In the genomic region with DNA sequence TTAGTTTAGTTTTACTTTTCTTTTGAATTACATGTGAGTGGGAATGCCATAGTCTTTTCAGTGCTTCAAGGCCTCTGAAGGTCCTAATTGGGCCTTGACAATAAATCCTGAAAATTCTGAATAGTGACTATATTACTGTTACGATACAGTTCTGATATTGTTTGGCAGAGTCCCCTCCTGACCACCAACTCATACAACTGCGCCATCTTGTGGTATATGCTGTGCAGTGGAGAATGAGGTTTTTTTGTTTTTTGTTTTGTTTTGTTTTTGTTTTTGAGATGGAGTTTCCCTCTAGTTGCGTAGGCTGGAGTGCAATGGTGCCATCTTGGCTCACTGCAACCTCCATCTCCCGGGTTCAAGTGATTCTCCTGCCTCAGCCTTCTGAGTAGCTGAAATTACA, we compare ENCODE assay signal across 8 cellular contexts. TPM values are rescaled to one million over a fixed set of nuclear protein-coding genes. Genes with fewer than 3 reads are reported as not detected.
DNase-seq lines count a peak whose midpoint lies in the region; ATAC-seq and TF ChIP-seq lines count a peak whose summit lies in the region.

No MANE protein-coding gene starts in this region.

- H4K20me1 ChIP-seq in Loucy (ENCODE audit: insufficient read depth, low read length, poor library complexity, severe bottlenecking): no peaks in the 10 kb centered on the region

- POLR2A ChIA-PET in activated CD8-positive, alpha-beta T cell treated with anti-CD3 and anti-CD28 coated beads for 36 hours (lab: Charles Lee): no interaction called here
- POLR2A ChIA-PET in activated CD8-positive, alpha-beta T cell treated with anti-CD3 and anti-CD28 coated beads, Interleukin-2, amount 10 ng/mL, durations not matched to agents 7 days and 5 days (lab: Charles Lee): no interaction called here

- DNase-seq in activated CD8-positive, alpha-beta T cell treated with anti-CD3 and anti-CD28 coated beads for 36 hours: peak; percentile 1
- DNase-seq in activated CD8-positive, alpha-beta T cell treated with anti-CD3 and anti-CD28 coated beads, Interleukin-2, amount 10 ng/mL, durations not matched to agents 7 days and 5 days: no peak
- DNase-seq in dorsolateral prefrontal cortex (no peak), spleen (no peak), activated gamma-delta T cell (lab: John Stamatoyannopoulos, UW) (no peak), SHP77 treated with DMSO at 0.1 percent for 48 hours (lab: John Stamatoyannopoulos, UW) (no peak), immature natural killer cell (no peak)

- H3K36me3 ChIP-seq in Loucy (ENCODE audit: insufficient read depth, low read length) (no peaks in the 10 kb centered on the region), spleen (no peaks in the 10 kb centered on the region)

- no peaks in the 10 kb centered on the region for H3K4me1 Mint-ChIP-seq in activated CD8-positive, alpha-beta T cell treated with anti-CD3 and anti-CD28 coated beads for 36 hours (ENCODE audit: low read depth)
- no peaks in the 10 kb centered on the region for H3K4me1 Mint-ChIP-seq in activated CD8-positive, alpha-beta T cell treated with anti-CD3 and anti-CD28 coated beads, Interleukin-2, amount 10 ng/mL, durations not matched to agents 7 days and 5 days (ENCODE audit: low read depth)
- no peaks in the 10 kb centered on the region for H3K4me1 Mint-ChIP-seq in immature natural killer cell

- WGBS in spleen, 5 donors: 35 to 61% (median 51%) methylated on average over 4 of the region's 4 CpGs

- no peaks in the 10 kb centered on the region for H3F3A ChIP-seq in Loucy (ENCODE audit: low read depth)

- no peak overlapping the region for H3K9ac ChIP-seq in Loucy (ENCODE audit: low read depth, low read length, poor library complexity, severe bottlenecking)

- H2AFZ ChIP-seq in Loucy (ENCODE audit: low read length): no peak overlapping the region

- intact Hi-C loops in activated CD8-positive, alpha-beta T cell treated with anti-CD3 and anti-CD28 coated beads for 36 hours (cut with micrococcal nuclease): loop anchor here (5.0 kb wide), 1 partner anchor 390 kb away; no protein-coding TSS in a partner anchor
- intact Hi-C loops in dorsolateral prefrontal cortex (cut with DNase I): loop anchor here (2.0 to 10.0 kb wide), 5 partner anchors 243 to 405 kb away; partner anchors contain the start of gene PAK3 (in 1 of the 2)
- intact Hi-C loops in spleen (cut with DNase I; ENCODE audit: low total_unique reads): loop anchor here (10.0 kb wide), 1 partner anchor 697 kb away; no protein-coding TSS in a partner anchor

- H3K27me3 Mint-ChIP-seq in activated CD8-positive, alpha-beta T cell treated with anti-CD3 and anti-CD28 coated beads for 36 hours: peaks cover 4% of the 10 kb centered on the region
- H3K27me3 Mint-ChIP-seq in activated CD8-positive, alpha-beta T cell treated with anti-CD3 and anti-CD28 coated beads, Interleukin-2, amount 10 ng/mL, durations not matched to agents 7 days and 5 days (ENCODE audit: low read depth): peaks cover 2% of the 10 kb centered on the region
- H3K27me3 Mint-ChIP-seq in immature natural killer cell (ENCODE audit: low read depth in 3 of 3): peaks cover 2 to 4% (median 3%) of the 10 kb centered on the region in 3 donors

- H3K9me3 ChIP-seq in Loucy (ENCODE audit: insufficient read depth, low read depth, low read length) (no peaks in the 10 kb centered on the region), spleen (no peaks in the 10 kb centered on the region)

- no peaks in the 10 kb centered on the region for H3K9me2 ChIP-seq in Loucy (replicated peaks; ENCODE audit: low read depth, low read length)

- TF ChIP-seq POLR2A in spleen (IDR thresholded peaks at IDR 0.05): no peak

- no peak overlapping the region for H3K4me3 ChIP-seq in Loucy (ENCODE audit: low read length, poor library complexity, severe bottlenecking)
- H3K4me3 ChIP-seq in dorsolateral prefrontal cortex: no peak overlapping the region
- no peak overlapping the region for H3K4me3 ChIP-seq in spleen

- H3K27ac Mint-ChIP-seq in activated CD8-positive, alpha-beta T cell treated with anti-CD3 and anti-CD28 coated beads for 36 hours: no peak overlapping the region
- no peak overlapping the region for H3K27ac Mint-ChIP-seq in activated CD8-positive, alpha-beta T cell treated with anti-CD3 and anti-CD28 coated beads, Interleukin-2, amount 10 ng/mL, durations not matched to agents 7 days and 5 days
- no peak overlapping the region for H3K27ac Mint-ChIP-seq in immature natural killer cell

- no peak overlapping the region for H3K27ac ChIP-seq in dorsolateral prefrontal cortex
- H3K27ac ChIP-seq in spleen: no peak overlapping the region

- H3K36me3 Mint-ChIP-seq in activated CD8-positive, alpha-beta T cell treated with anti-CD3 and anti-CD28 coated beads for 36 hours (ENCODE audit: low read depth): no peaks in the 10 kb centered on the region
- H3K36me3 Mint-ChIP-seq in activated CD8-positive, alpha-beta T cell treated with anti-CD3 and anti-CD28 coated beads, Interleukin-2, amount 10 ng/mL, durations not matched to agents 7 days and 5 days (ENCODE audit: low read depth): no peaks in the 10 kb centered on the region
- H3K36me3 Mint-ChIP-seq in immature natural killer cell: no peaks in the 10 kb centered on the region

- H3K9me3 Mint-ChIP-seq in activated CD8-positive, alpha-beta T cell treated with anti-CD3 and anti-CD28 coated beads for 36 hours: no peaks in the 10 kb centered on the region
- H3K9me3 Mint-ChIP-seq in activated CD8-positive, alpha-beta T cell treated with anti-CD3 and anti-CD28 coated beads, Interleukin-2, amount 10 ng/mL, durations not matched to agents 7 days and 5 days (ENCODE audit: insufficient read depth): no peaks in the 10 kb centered on the region
- no peaks in the 10 kb centered on the region for H3K9me3 Mint-ChIP-seq in immature natural killer cell

- ATAC-seq in activated CD8-positive, alpha-beta T cell treated with anti-CD3 and anti-CD28 coated beads for 36 hours: no peak
- no peak for ATAC-seq in activated CD8-positive, alpha-beta T cell treated with anti-CD3 and anti-CD28 coated beads, Interleukin-2, amount 10 ng/mL, durations not matched to agents 7 days and 5 days

- no peak overlapping the region for H3K4me2 ChIP-seq in Loucy (ENCODE audit: low read depth, low read length, poor library complexity, severe bottlenecking)

- no peak overlapping the region for H3K4me3 Mint-ChIP-seq in activated CD8-positive, alpha-beta T cell treated with anti-CD3 and anti-CD28 coated beads for 36 hours
- H3K4me3 Mint-ChIP-seq in activated CD8-positive, alpha-beta T cell treated with anti-CD3 and anti-CD28 coated beads, Interleukin-2, amount 10 ng/mL, durations not matched to agents 7 days and 5 days: no peak overlapping the region
- no peak overlapping the region for H3K4me3 Mint-ChIP-seq in immature natural killer cell

- H3K4me1 ChIP-seq in Loucy (ENCODE audit: insufficient read depth, low read length, poor library complexity, severe bottlenecking): no peaks in the 10 kb centered on the region
- no peaks in the 10 kb centered on the region for H3K4me1 ChIP-seq in spleen

- H3K27me3 ChIP-seq in Loucy (ENCODE audit: insufficient read depth, low read length, poor library complexity, severe bottlenecking): no peaks in the 10 kb centered on the region
- H3K27me3 ChIP-seq in dorsolateral prefrontal cortex: peaks cover 0 to 86% (median 26%) of the 10 kb centered on the region in 45 donors
- H3K27me3 ChIP-seq in spleen (replicated peaks in 1 of 7): peaks cover 0 to 10% (median 0%) of the 10 kb centered on the region in 7 donors

- no peak for TF ChIP-seq CTCF in activated CD8-positive, alpha-beta T cell treated with anti-CD3 and anti-CD28 coated beads for 36 hours (IDR thresholded peaks at IDR 0.05)
- TF ChIP-seq CTCF in Loucy (conservative IDR thresholded peaks at IDR 0.05; ENCODE audit: low read length) (peak; percentile 61), dorsolateral prefrontal cortex (IDR thresholded peaks at IDR 0.05 in 54 of 56, conservative IDR thresholded peaks at IDR 0.05 in 2 of 56; ENCODE audit: low read depth in 1 of 56, partially characterized antibody in 56 of 56) (peak in 47 of 56 donors; percentile 14 to 60 (median 43)), spleen (IDR thresholded peaks at IDR 0.05 in 8 of 11, conservative IDR thresholded peaks at IDR 0.05 in 3 of 11) (peak in 6 of 11 experiments; percentile 19 to 42 (median 29))

- CTCF ChIA-PET in activated CD8-positive, alpha-beta T cell treated with anti-CD3 and anti-CD28 coated beads for 36 hours (lab: Charles Lee): interaction anchor here (1.0 kb wide), 1 partner anchor 431 kb away, joined by 3 read pairs; no protein-coding TSS in a partner anchor
- CTCF ChIA-PET in activated CD8-positive, alpha-beta T cell treated with anti-CD3 and anti-CD28 coated beads, Interleukin-2, amount 10 ng/mL, durations not matched to agents 7 days and 5 days (lab: Charles Lee): no interaction called here

- no peaks in the 10 kb centered on the region for H3K79me2 ChIP-seq in Loucy (ENCODE audit: insufficient read depth, low read length)

RNA-seq across cellular contexts. Expression of gene CHRDL1, which starts 56.6 kb away (rescaled TPM):
- total RNA-seq in activated CD8-positive, alpha-beta T cell treated with anti-CD3 and anti-CD28 coated beads for 36 hours: not detected
- not detected for total RNA-seq in activated CD8-positive, alpha-beta T cell treated with anti-CD3 and anti-CD28 coated beads, Interleukin-2, amount 10 ng/mL, durations not matched to agents 7 days and 5 days
- total RNA-seq in dorsolateral prefrontal cortex (10 to 100 TPM in 118 of 120 experiments, 1 to 10 TPM in 2; 7.6 to 45.4 (median 26.8) TPM), spleen (10 to 100 TPM; 12.7 to 92.6 (median 24.0) TPM)
- polyA plus RNA-seq in spleen (1 to 10 TPM; 1.7 to 9.2 (median 4.1) TPM), immature natural killer cell (not detected)

Comparison
In these comparisons a context has a peak if more than half of its experiments do, and no peak if none do; other contexts are left out.
1. RNA of gene CHRDL1, which starts 56.6 kb away (total RNA-seq): 7.6 to 45.4 TPM in dorsolateral prefrontal cortex and 12.7 to 92.6 TPM in spleen; not detected in activated CD8-positive, alpha-beta T cell treated with anti-CD3 and anti-CD28 coated beads for 36 hours and not detected in activated CD8-positive, alpha-beta T cell treated with anti-CD3 and anti-CD28 coated beads, Interleukin-2, amount 10 ng/mL, durations not matched to agents 7 days and 5 days; every median in the first group is over 4 times any median in the second.